ENCODE assay signal across 8 cellular contexts in the genomic region with DNA sequence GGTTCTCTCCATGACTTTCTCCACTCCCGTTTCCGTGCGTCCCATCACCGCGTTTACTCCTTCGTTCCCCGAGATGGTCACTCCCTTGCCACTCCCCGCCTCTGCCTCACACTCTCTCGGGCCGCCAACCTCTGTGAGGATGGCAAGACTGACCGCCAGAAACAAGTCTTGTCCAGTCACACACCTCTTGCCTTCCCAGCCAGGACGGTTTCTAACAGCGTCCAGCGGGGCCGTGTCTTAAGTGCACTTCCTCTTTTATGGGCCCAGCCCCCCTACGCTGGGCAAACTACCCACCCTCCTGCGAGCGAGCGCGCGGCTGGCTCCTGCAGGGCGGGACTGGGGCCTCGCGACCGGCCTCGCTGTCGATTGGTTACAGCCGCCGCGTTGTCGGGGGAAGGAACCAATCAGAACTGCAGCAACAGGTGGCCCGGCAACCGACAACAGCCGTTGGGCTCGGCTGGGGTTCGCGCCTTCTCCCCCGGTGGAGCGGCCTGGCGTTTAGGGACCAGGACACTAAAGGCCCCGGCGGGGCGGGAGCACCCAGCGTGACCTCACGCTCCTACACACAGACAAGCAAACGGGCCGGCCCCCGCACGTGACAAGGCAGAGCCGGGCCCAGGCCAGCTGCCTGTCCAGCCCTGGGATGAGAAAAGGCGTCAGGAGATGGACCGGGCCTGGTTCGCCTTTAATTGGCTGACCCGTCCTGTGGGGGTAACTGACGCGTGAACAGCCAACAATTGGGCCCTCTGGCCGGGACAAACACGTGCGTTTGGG. TPM values are rescaled to one million over a fixed set of nuclear protein-coding genes. Genes with fewer than 3 reads are reported as not detected.
DNase-seq lines count a peak whose midpoint lies in the region; ATAC-seq and TF ChIP-seq lines count a peak whose summit lies in the region.

No MANE protein-coding gene starts in this region.

- H3K27ac ChIP-seq in endodermal cell (ENCODE audit: low read depth, low read length) (peak overlapping the region; percentile 77), mesodermal cell (ENCODE audit: low read depth, low read length, severe bottlenecking) (peak overlapping the region; percentile 81)

- BruUV-seq in Caco-2 (replicated peaks; lab: Mats Ljungman, UMichigan) = no TSS peak

- H3K36me3 Mint-ChIP-seq in Caco-2 (ENCODE audit: insufficient read depth, unreplicated experiment) (peaks cover 34% of the 10 kb centered on the region), endodermal cell (ENCODE audit: low read depth) (peaks cover 32% of the 10 kb centered on the region)
- peaks cover 40% of the 10 kb centered on the region for H3K36me3 Mint-ChIP-seq in activated CD8-positive, alpha-beta memory T cell treated with anti-CD3 and anti-CD28 coated beads, Interleukin-2, amount 10 ng/mL, durations not matched to agents 7 days and 5 days

- POLR2A ChIA-PET in Caco-2 (lab: Charles Lee) = interaction anchor here (0.5 to 3.4 kb wide), 21 partner anchors 9 to 467 kb away, joined by 3 to 42 read pairs (median 4); a partner anchor contains a TSS

- ATAC-seq in GM21367 (IDR thresholded peaks at IDR 0.05; ENCODE audit: unreplicated experiment) = peak; percentile 45
- peak; percentile 84 for ATAC-seq in activated CD8-positive, alpha-beta memory T cell treated with anti-CD3 and anti-CD28 coated beads, Interleukin-2, amount 10 ng/mL, durations not matched to agents 7 days and 5 days

- H3K27ac Mint-ChIP-seq in Caco-2 (ENCODE audit: unreplicated experiment) = peak overlapping the region; percentile 95
- peak overlapping the region; percentile 97 for H3K27ac Mint-ChIP-seq in activated CD8-positive, alpha-beta memory T cell treated with anti-CD3 and anti-CD28 coated beads, Interleukin-2, amount 10 ng/mL, durations not matched to agents 7 days and 5 days
- H3K27ac Mint-ChIP-seq in endodermal cell = peak overlapping the region; percentile 95

- H3K9ac ChIP-seq in endodermal cell (ENCODE audit: extremely low read depth, low read length, poor library complexity, severe bottlenecking) = peak overlapping the region; percentile 54

- intact Hi-C loops in Caco-2 (cut with micrococcal nuclease; ENCODE audit: unreplicated experiment) = loop anchor here (1.0 to 10.0 kb wide), 6 partner anchors 19 to 332 kb away; a partner anchor contains a TSS

- H3K4me1 ChIP-seq in Caco-2 = peaks cover 15% of the 10 kb centered on the region
- H3K4me1 ChIP-seq in endodermal cell (ENCODE audit: control insufficient read depth, insufficient read depth, low read length) = peaks cover 10% of the 10 kb centered on the region
- H3K4me1 ChIP-seq in mesodermal cell (ENCODE audit: control insufficient read depth, insufficient read depth, low read length, poor library complexity, severe bottlenecking) = peaks cover 18% of the 10 kb centered on the region

- H3K27me3 ChIP-seq in Caco-2 (replicated peaks; ENCODE audit: control insufficient read depth, insufficient read depth, low read length) (no peaks in the 10 kb centered on the region), endodermal cell (ENCODE audit: control insufficient read depth, insufficient read depth, low read length, poor library complexity, severe bottlenecking) (no peaks in the 10 kb centered on the region)

- H3K27me3 Mint-ChIP-seq in Caco-2 (ENCODE audit: insufficient read depth, unreplicated experiment) (no peaks in the 10 kb centered on the region), endodermal cell (ENCODE audit: insufficient read depth) (peaks cover 5% of the 10 kb centered on the region)
- no peaks in the 10 kb centered on the region for H3K27me3 Mint-ChIP-seq in activated CD8-positive, alpha-beta memory T cell treated with anti-CD3 and anti-CD28 coated beads, Interleukin-2, amount 10 ng/mL, durations not matched to agents 7 days and 5 days

- H3K4me1 Mint-ChIP-seq in Caco-2 (ENCODE audit: low read depth, unreplicated experiment) (peaks cover 7% of the 10 kb centered on the region), endodermal cell (peaks cover 34% of the 10 kb centered on the region)
- peaks cover 47% of the 10 kb centered on the region for H3K4me1 Mint-ChIP-seq in activated CD8-positive, alpha-beta memory T cell treated with anti-CD3 and anti-CD28 coated beads, Interleukin-2, amount 10 ng/mL, durations not matched to agents 7 days and 5 days

- CTCF ChIA-PET in Caco-2 (lab: Charles Lee) = interaction anchor here (0.6 to 1.6 kb wide), 5 partner anchors 10 to 188 kb away, joined by 3 to 13 read pairs (median 3); a partner anchor contains a TSS
- CTCF ChIA-PET in activated CD8-positive, alpha-beta memory T cell treated with anti-CD3 and anti-CD28 coated beads, Interleukin-2, amount 10 ng/mL, durations not matched to agents 7 days and 5 days (lab: Charles Lee) = interaction anchor here (0.8 to 1.9 kb wide), 6 partner anchors 9 to 33 kb away, joined by 3 to 13 read pairs (median 4); no protein-coding TSS in a partner anchor

- no peaks in the 10 kb centered on the region for H3K9me3 ChIP-seq in Caco-2
- H3K9me3 ChIP-seq in endodermal cell (ENCODE audit: control insufficient read depth, low read length) = no peaks in the 10 kb centered on the region
- no peaks in the 10 kb centered on the region for H3K9me3 ChIP-seq in mesodermal cell (ENCODE audit: control insufficient read depth, low read length)

- H3K4me3 ChIP-seq in Caco-2 (ENCODE audit: low read depth, low read length) = peak overlapping the region; percentile 55
- peak overlapping the region; percentile 92 for H3K4me3 ChIP-seq in endodermal cell (ENCODE audit: low read length)
- peak overlapping the region; percentile 53 for H3K4me3 ChIP-seq in mesodermal cell (ENCODE audit: extremely low read depth, insufficient read depth, low read length, poor library complexity, severe bottlenecking)

- DNase-seq in Caco-2 = peak; percentile 100
- peak; percentile 99 for DNase-seq in HT-29 (ENCODE audit: low spot score)
- peak; percentile 98 to 100 for DNase-seq in NOMO-1 (lab: John Stamatoyannopoulos, UW; ENCODE audit: unreplicated experiment in 2 of 2)
- peak; percentile 98 for DNase-seq in activated CD8-positive, alpha-beta memory T cell treated with anti-CD3 and anti-CD28 coated beads, Interleukin-2, amount 10 ng/mL, durations not matched to agents 7 days and 5 days
- DNase-seq in endodermal cell = peak; percentile 98
- peak; percentile 77 for DNase-seq in stimulated activated CD8-positive, alpha-beta memory T cell treated with anti-CD3 and anti-CD28 coated beads, Interleukin-15, amount 100 ng/mL, for 1 hour (ENCODE audit: low read depth)

- TF ChIP-seq CTCF in Caco-2 (IDR thresholded peaks at IDR 0.05; ENCODE audit: insufficient read depth in 1 of 2, low read depth in 1 of 2, low read length in 1 of 2, severe bottlenecking in 1 of 2, unreplicated experiment in 1 of 2) = no peak
- no peak for TF ChIP-seq CTCF in endodermal cell (conservative IDR thresholded peaks at IDR 0.05)

- peaks cover 12% of the 10 kb centered on the region for H3K36me3 ChIP-seq in Caco-2 (ENCODE audit: control insufficient read depth, insufficient read depth, low read length)
- H3K36me3 ChIP-seq in endodermal cell (ENCODE audit: control insufficient read depth, insufficient read depth, low read length) = peaks cover 29% of the 10 kb centered on the region
- peaks cover 20% of the 10 kb centered on the region for H3K36me3 ChIP-seq in mesodermal cell (ENCODE audit: control insufficient read depth, insufficient read depth, low read length)

- WGBS in endodermal cell (ENCODE audit: insufficient coverage in 1 of 2, insufficient read length in 1 of 2), 2 experiments = 3 to 4% methylated on average over 25 to 59 of the region's 59 CpGs
- 2 to 3% methylated on average over 41 to 52 of the region's 59 CpGs for WGBS in mesodermal cell (ENCODE audit: insufficient coverage in 2 of 2), 2 experiments

- peak overlapping the region; percentile 91 for H3K4me3 Mint-ChIP-seq in Caco-2 (ENCODE audit: unreplicated experiment)
- peak overlapping the region; percentile 93 for H3K4me3 Mint-ChIP-seq in activated CD8-positive, alpha-beta memory T cell treated with anti-CD3 and anti-CD28 coated beads, Interleukin-2, amount 10 ng/mL, durations not matched to agents 7 days and 5 days
- H3K4me3 Mint-ChIP-seq in endodermal cell = peak overlapping the region; percentile 96

- no peaks in the 10 kb centered on the region for H3K9me3 Mint-ChIP-seq in Caco-2 (ENCODE audit: unreplicated experiment)
- no peaks in the 10 kb centered on the region for H3K9me3 Mint-ChIP-seq in activated CD8-positive, alpha-beta memory T cell treated with anti-CD3 and anti-CD28 coated beads, Interleukin-2, amount 10 ng/mL, durations not matched to agents 7 days and 5 days (ENCODE audit: low read depth)
- H3K9me3 Mint-ChIP-seq in endodermal cell = no peaks in the 10 kb centered on the region

RNA-seq across cellular contexts. Expression of a gene that starts 0.5 kb away (rescaled TPM):
- total RNA-seq in Caco-2 (2022) = 100 and 144 TPM in 2 replicates
- total RNA-seq in HT-29 (2014; rRNA removed; shearing (Covaris generic)) = 76.8 and 89.4 TPM in 2 replicates
- total RNA-seq in activated CD8-positive, alpha-beta memory T cell treated with anti-CD3 and anti-CD28 coated beads, Interleukin-2, amount 10 ng/mL, durations not matched to agents 7 days and 5 days = 100 to 1,000 TPM; 199 to 288 TPM
- 100 to 1,000 TPM; 140 to 202 TPM for total RNA-seq in endodermal cell
- 109 TPM for polyA plus RNA-seq in endodermal cell (2013, experiment 1 of 2)
- polyA plus RNA-seq in endodermal cell (2013, experiment 2 of 2) = 103 TPM
- 37.5 TPM for polyA plus RNA-seq in mesodermal cell (2013, experiment 1 of 2)
- polyA plus RNA-seq in mesodermal cell (2013, experiment 2 of 2) = 36.4 TPM

RNA-seq across cellular contexts. Expression of a gene that starts 25.7 kb away (rescaled TPM):
- total RNA-seq in Caco-2 (2022) (0.84 and 1.2 TPM in 2 replicates), endodermal cell (1 to 10 TPM; 1.9 to 3.5 TPM)
- total RNA-seq in HT-29 (2014; rRNA removed; shearing (Covaris generic)) = 0.64 and 0.76 TPM in 2 replicates
- total RNA-seq in activated CD8-positive, alpha-beta memory T cell treated with anti-CD3 and anti-CD28 coated beads, Interleukin-2, amount 10 ng/mL, durations not matched to agents 7 days and 5 days = 1 to 10 TPM; 3.3 to 5.2 TPM
- 0.61 TPM for polyA plus RNA-seq in endodermal cell (2013, experiment 1 of 2)
- 1.1 TPM for polyA plus RNA-seq in endodermal cell (2013, experiment 2 of 2)
- polyA plus RNA-seq in mesodermal cell (2013, experiment 1 of 2) = 0.26 TPM
- polyA plus RNA-seq in mesodermal cell (2013, experiment 2 of 2) = 0.35 TPM

RNA-seq across cellular contexts. Expression of a gene that starts 32.4 kb away (rescaled TPM):
- total RNA-seq in Caco-2 (2022) = 0.52 TPM in 1 of 2 replicates, not detected in the other
- total RNA-seq in HT-29 (2014; rRNA removed; shearing (Covaris generic)) = 0.46 TPM in 1 of 2 replicates, not detected in the other
- under 1 TPM; 0.26 to 0.29 TPM for total RNA-seq in activated CD8-positive, alpha-beta memory T cell treated with anti-CD3 and anti-CD28 coated beads, Interleukin-2, amount 10 ng/mL, durations not matched to agents 7 days and 5 days
- total RNA-seq in endodermal cell = 1 to 10 TPM in 1 of 2 donors, under 1 TPM in 1; 0.44 to 1.2 TPM
- polyA plus RNA-seq in endodermal cell (2013, experiment 1 of 2) = 0.43 TPM
- polyA plus RNA-seq in endodermal cell (2013, experiment 2 of 2) = 0.58 TPM
- polyA plus RNA-seq in mesodermal cell (2013, experiment 1 of 2) = 0.59 TPM
- not detected for polyA plus RNA-seq in mesodermal cell (2013, experiment 2 of 2)

Comparison
In these comparisons a context has a peak if more than half of its experiments do, and no peak if none do; other contexts are left out.
1. Peak in every context shown above with its lines: DNase-seq, ATAC-seq, H3K4me3 ChIP-seq and H3K27ac ChIP-seq.